1 cellular context compared by ENCODE assay signal in the genomic region with DNA sequence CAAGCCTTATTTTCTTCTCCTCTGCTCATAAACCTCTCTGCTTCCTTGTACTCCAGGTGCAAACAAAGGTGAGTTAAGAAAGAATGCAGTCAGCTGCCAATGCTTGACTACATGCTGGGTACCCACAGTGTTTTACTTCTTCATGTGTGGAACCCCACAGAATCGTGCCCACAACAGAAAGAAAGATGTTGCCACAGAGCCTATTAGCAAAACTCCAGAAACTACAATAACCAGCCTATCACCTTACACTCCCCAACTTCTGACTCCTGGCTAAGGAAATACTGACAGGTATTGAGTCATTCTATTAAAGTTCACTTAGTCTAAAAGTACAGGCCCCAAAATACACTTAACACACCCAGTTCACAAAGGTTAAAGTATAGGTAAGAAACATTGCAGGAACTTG.
TF ChIP-seq lines count a peak whose summit lies in the region.

No MANE protein-coding gene starts in this region.

TF ChIP-seq in HCT116, 20 proteins besides CTCF, POLR2A, EP300 and RAD21 (continued from another document):
- TF ChIP-seq SRF (IDR thresholded peaks at IDR 0.05; ENCODE audit: low read depth) = no peak
- peak; percentile 47; the same call in 1 of the 2 replicates for TF ChIP-seq CEBPB (IDR thresholded peaks at IDR 0.05; ENCODE audit: low read depth)
- TF ChIP-seq JUND (IDR thresholded peaks at IDR 0.05) = peak; percentile 29; the same call in 1 of the 2 replicates
TF ChIP-seq in HCT116: peak in this region for 4.
